Comparison of ENCODE assay signal across 22 cellular contexts in the genomic region with DNA sequence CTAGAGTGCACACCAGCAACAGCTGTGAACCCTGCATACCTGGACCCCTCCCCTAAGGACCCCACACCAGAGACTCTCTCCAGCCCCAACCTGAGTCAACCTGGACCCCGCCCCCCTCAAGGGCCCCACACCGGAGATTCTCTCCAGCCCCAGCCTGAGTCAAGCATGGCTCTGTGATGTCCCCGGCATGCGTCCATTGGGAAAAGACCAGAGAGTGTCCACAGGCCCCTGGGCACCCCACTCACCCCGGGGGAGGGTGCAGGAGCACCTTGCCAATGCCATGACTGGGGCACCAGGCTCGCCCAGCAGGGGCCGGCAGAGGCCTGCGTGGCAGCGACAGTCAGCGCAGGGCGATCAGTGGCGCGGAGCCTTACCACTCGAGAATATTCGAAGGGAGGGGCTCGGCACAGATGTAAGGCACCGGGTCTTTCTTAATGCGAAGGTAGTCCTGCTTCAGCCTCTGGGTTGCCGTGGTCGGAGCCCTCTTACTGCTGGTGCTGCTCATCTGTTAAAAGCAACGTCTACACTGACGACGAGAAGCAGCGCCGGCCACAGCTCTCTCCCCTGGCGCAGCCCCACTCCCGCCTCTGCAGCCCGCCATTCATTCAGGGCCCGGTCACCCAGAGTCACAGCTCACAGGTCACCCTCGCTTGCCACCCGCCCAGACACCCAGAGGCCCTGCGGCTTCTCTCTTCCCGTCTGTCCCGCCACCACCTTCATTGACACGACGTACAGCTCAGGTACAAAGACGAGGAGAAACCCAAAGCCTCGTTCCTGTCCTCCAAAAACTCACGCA. TPM values are rescaled to one million over a fixed set of nuclear protein-coding genes. Genes with fewer than 3 reads are reported as not detected.
"Had no signal": no experiment of that assay in that cellular context is flagged by ENCODE, and none has a peak within 500 bp of the region (broad histone marks: within the 10 kb centered on the region; RNA-seq: fewer than 3 reads in every experiment).

No MANE protein-coding gene starts in this region.

- H3K4me3 Mint-ChIP-seq: activated CD4-positive, alpha-beta T cell treated with anti-CD3 and anti-CD28 coated beads, Interleukin-2, amount 10 ng/mL, durations not matched to agents 7 days and 5 days; activated naive CD8-positive, alpha-beta T cell treated with anti-CD3 and anti-CD28 coated beads, Interleukin-2, amount 10 ng/mL, durations not matched to agents 7 days and 5 days; activated T-cell treated with anti-CD3 and anti-CD28 coated beads, Interleukin-2, amount 50 U/mL, for 4 hours; naive thymus-derived CD4-positive, alpha-beta T cell; stimulated activated naive B cell treated with anti-CD40 and anti-IgM and Interleukin-4, amounts not matched to agents 10 μg/mL and 1 μg/mL and 100 μg/mL, for 72 hours had no signal

- H3K9me3 ChIP-seq: neutrophil, sigmoid colon, transverse colon had no signal

- H3K27ac ChIP-seq: foreskin keratinocyte, neutrophil, parathyroid adenoma, sigmoid colon, transverse colon, WERI-Rb-1 had no signal

- FAIRE-seq: urothelium cell line had no signal

- H3K9me3 Mint-ChIP-seq: activated CD4-positive, alpha-beta T cell treated with anti-CD3 and anti-CD28 coated beads, Interleukin-2, amount 10 ng/mL, durations not matched to agents 7 days and 5 days; activated naive CD8-positive, alpha-beta T cell treated with anti-CD3 and anti-CD28 coated beads, Interleukin-2, amount 10 ng/mL, durations not matched to agents 7 days and 5 days; activated T-cell treated with anti-CD3 and anti-CD28 coated beads, Interleukin-2, amount 50 U/mL, for 4 hours; activated T-helper 2 cell treated with anti-CD3 and anti-CD28 coated beads, Interferon-gamma antibody, Interleukin-2, Interleukin-4, amounts not matched to agents 10 μg/mL and 5 μg/mL and 100 μg/mL, durations not matched to agents 14 hours and 24 hours and 36 hours; stimulated activated naive B cell treated with anti-CD40 and anti-IgM and Interleukin-4, amounts not matched to agents 10 μg/mL and 1 μg/mL and 100 μg/mL, for 72 hours had no signal

- H3K27me3 ChIP-seq: foreskin keratinocyte, neutrophil, sigmoid colon, transverse colon had no signal

- H2AFZ ChIP-seq: parathyroid adenoma had no signal

- H3K27ac Mint-ChIP-seq: activated CD4-positive, alpha-beta T cell treated with anti-CD3 and anti-CD28 coated beads, Interleukin-2, amount 10 ng/mL, durations not matched to agents 7 days and 5 days; activated naive CD8-positive, alpha-beta T cell treated with anti-CD3 and anti-CD28 coated beads, Interleukin-2, amount 10 ng/mL, durations not matched to agents 7 days and 5 days; activated T-helper 2 cell treated with anti-CD3 and anti-CD28 coated beads, Interferon-gamma antibody, Interleukin-2, Interleukin-4, amounts not matched to agents 10 μg/mL and 5 μg/mL and 100 μg/mL, durations not matched to agents 14 hours and 24 hours and 36 hours; stimulated activated naive B cell treated with anti-CD40 and anti-IgM and Interleukin-4, amounts not matched to agents 10 μg/mL and 1 μg/mL and 100 μg/mL, for 72 hours had no signal

- H3K4me2 ChIP-seq: smooth muscle cell had no signal

- H3K27me3 Mint-ChIP-seq: activated CD4-positive, alpha-beta T cell treated with anti-CD3 and anti-CD28 coated beads, Interleukin-2, amount 10 ng/mL, durations not matched to agents 7 days and 5 days; activated naive CD8-positive, alpha-beta T cell treated with anti-CD3 and anti-CD28 coated beads, Interleukin-2, amount 10 ng/mL, durations not matched to agents 7 days and 5 days; naive thymus-derived CD4-positive, alpha-beta T cell; stimulated activated naive B cell treated with anti-CD40 and anti-IgM and Interleukin-4, amounts not matched to agents 10 μg/mL and 1 μg/mL and 100 μg/mL, for 72 hours had no signal

- H3K4me3 ChIP-seq: sigmoid colon, smooth muscle cell, transverse colon had no signal

- ATAC-seq: activated T-cell treated with anti-CD3 and anti-CD28 coated beads, Interleukin-2, amount 50 U/mL, for 4 hours; foreskin keratinocyte; left lobe of liver; naive thymus-derived CD4-positive, alpha-beta T cell; stimulated activated naive B cell treated with anti-CD40 and anti-IgM and Interleukin-4, amounts not matched to agents 10 μg/mL and 1 μg/mL and 100 μg/mL, for 72 hours had no signal

- DNase-seq: activated CD4-positive, alpha-beta T cell treated with anti-CD3 and anti-CD28 coated beads, Interleukin-2, amount 10 ng/mL, durations not matched to agents 7 days and 5 days; activated CD4-positive, CD25-positive, alpha-beta regulatory T cell treated with anti-CD3 and anti-CD28 coated beads, Interleukin-2, amount 50 U/mL, for 72 hours; activated naive CD4-positive, alpha-beta T cell; activated naive CD8-positive, alpha-beta T cell treated with anti-CD3 and anti-CD28 coated beads, Interleukin-2, amount 10 ng/mL, durations not matched to agents 7 days and 5 days; activated T-cell treated with anti-CD3 and anti-CD28 coated beads, Interleukin-2, amount 50 U/mL, for 4 hours; amniotic stem cell; cerebellar nuclear complex; cortex of kidney; foreskin keratinocyte; naive thymus-derived CD4-positive, alpha-beta T cell; sigmoid colon; stimulated activated CD4-positive, alpha-beta T cell treated with anti-CD3 and anti-CD28 coated beads, Interleukin-15, amount 100 ng/mL, for 24 hours; stimulated activated CD8-positive, alpha-beta memory T cell treated with anti-CD3 and anti-CD28 coated beads, Interleukin-4, amount 100 ng/mL, for 48 hours; stimulated activated naive B cell treated with anti-CD40 and anti-IgM and Interleukin-4, amounts not matched to agents 10 μg/mL and 1 μg/mL and 100 μg/mL, for 72 hours; transverse colon; WERI-Rb-1 had no signal

- H3K9ac ChIP-seq: parathyroid adenoma had no signal

RNA-seq across cellular contexts. Expression of gene SCNN1D, which starts 12.6 kb away (rescaled TPM):
- polyA plus RNA-seq: naive thymus-derived CD4-positive, alpha-beta T cell had no signal
